In the genomic region with DNA sequence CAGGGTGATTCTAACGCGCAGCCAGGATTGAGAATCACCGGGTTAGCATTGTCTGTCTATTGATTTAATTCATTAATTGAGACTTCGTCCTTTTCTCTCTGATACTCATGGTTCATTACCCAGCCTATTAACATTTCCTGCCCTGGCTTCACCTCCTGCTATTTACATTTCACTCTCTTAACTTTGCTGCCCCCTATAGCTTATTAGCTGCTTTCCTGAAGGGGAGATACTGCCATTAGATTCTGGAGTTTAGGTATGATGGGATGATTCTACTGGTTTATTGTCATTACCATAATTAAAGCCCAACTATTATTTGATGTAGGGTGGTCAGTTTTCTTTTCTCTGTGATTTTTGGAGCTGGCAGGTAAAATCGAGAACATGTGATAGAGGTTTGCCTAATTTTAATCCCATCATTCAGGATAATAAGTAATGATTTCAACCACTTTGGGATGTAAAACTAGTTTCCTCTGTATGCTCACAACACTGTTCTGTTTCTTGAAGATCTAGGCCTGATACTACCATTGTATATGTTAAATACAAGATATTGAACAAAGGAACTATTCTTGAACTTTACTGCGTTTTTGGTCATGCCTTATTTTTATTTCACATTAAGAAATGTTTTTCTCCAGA, we compare ENCODE assay signal across 8 cellular contexts. TPM values are rescaled to one million over a fixed set of nuclear protein-coding genes. Genes with fewer than 3 reads are reported as not detected.
DNase-seq lines count a peak whose midpoint lies in the region; ATAC-seq and TF ChIP-seq lines count a peak whose summit lies in the region.

No MANE protein-coding gene starts in this region.

- peaks cover 59% of the 10 kb centered on the region for H3K4me1 ChIP-seq in OCI-LY3 (ENCODE audit: low read length)

- H3K9me3 ChIP-seq in OCI-LY3 (ENCODE audit: insufficient read depth, low read length) = no peaks in the 10 kb centered on the region

- TF ChIP-seq CTCF in OCI-LY3 (IDR thresholded peaks at IDR 0.05; ENCODE audit: low read depth, low read length) = peak; percentile 98

- no peak overlapping the region for H2AFZ ChIP-seq in OCI-LY3 (ENCODE audit: low read depth, low read length)

- H3K27ac Mint-ChIP-seq in central memory CD8-positive, alpha-beta T cell (ENCODE audit: low read depth) = no peak overlapping the region

- peaks cover 3% of the 10 kb centered on the region for H3K36me3 ChIP-seq in OCI-LY3 (replicated peaks; ENCODE audit: low read depth, low read length)

- H3K4me3 Mint-ChIP-seq in central memory CD8-positive, alpha-beta T cell = peak overlapping the region; percentile 15

- DNase-seq in DMS79 treated with DMSO at 0.1 percent for 48 hours (lab: John Stamatoyannopoulos, UW) = peak; percentile 74
- DNase-seq in KBM-7 = peak; percentile 63
- peak in 1 of 2 donors; percentile 22 for DNase-seq in central memory CD8-positive, alpha-beta T cell (ENCODE audit: low spot score in 2 of 2)
- DNase-seq in lung microvascular endothelial cell (ENCODE audit: low read depth in 2 of 2) = peak; percentile 59 to 72
- DNase-seq in ureter (ENCODE audit: low spot score) = no peak

- in situ Hi-C loops in KBM-7 (cut with MboI; ENCODE audit: low pct_unique_long_range_greater_than_20kb, low sequenced_read_pairs) = no loop called here

- H3K4me2 ChIP-seq in OCI-LY3 (ENCODE audit: low read length) = peak overlapping the region; percentile 58

- H3K27me3 Mint-ChIP-seq in central memory CD8-positive, alpha-beta T cell = no peaks in the 10 kb centered on the region

- H3K36me3 Mint-ChIP-seq in central memory CD8-positive, alpha-beta T cell (ENCODE audit: insufficient read depth) = peaks cover 9% of the 10 kb centered on the region

- 0 out of 2 replicates have a peak overlapping the region, but pooled peaks have one; percentile 20 for H3K9ac ChIP-seq in OCI-LY3 (ENCODE audit: low read length)

- H3K9me3 Mint-ChIP-seq in central memory CD8-positive, alpha-beta T cell = no peaks in the 10 kb centered on the region

- no peaks in the 10 kb centered on the region for H3K27me3 ChIP-seq in OCI-LY3 (ENCODE audit: low read depth, low read length)

- peak overlapping the region; percentile 23 for H3K4me3 ChIP-seq in OCI-LY3 (ENCODE audit: low read length)

- peaks cover 45% of the 10 kb centered on the region for H4K20me1 ChIP-seq in OCI-LY3 (ENCODE audit: insufficient read depth, low read length)

- H3K4me1 Mint-ChIP-seq in central memory CD8-positive, alpha-beta T cell = peaks cover 80% of the 10 kb centered on the region

- H3K79me2 ChIP-seq in OCI-LY3 (ENCODE audit: low read length) = peaks cover 93% of the 10 kb centered on the region

- no peak overlapping the region for H3K27ac ChIP-seq in OCI-LY3 (ENCODE audit: low read length)

- ATAC-seq in GM21447 (IDR thresholded peaks at IDR 0.05; ENCODE audit: unreplicated experiment) (peak; percentile 80), HG03039 (IDR thresholded peaks at IDR 0.05; ENCODE audit: unreplicated experiment) (no peak)
- ATAC-seq in central memory CD8-positive, alpha-beta T cell (replicated peaks; ENCODE audit: extremely low read depth, poor library complexity, severe bottlenecking) = peak; percentile 89

RNA-seq across cellular contexts. Expression of a gene that starts 6.4 kb away (rescaled TPM):
- 25.1 and 37.1 TPM in 2 replicates for total RNA-seq in lung microvascular endothelial cell
- total RNA-seq in ureter = 38.1 TPM
